In the genomic region with DNA sequence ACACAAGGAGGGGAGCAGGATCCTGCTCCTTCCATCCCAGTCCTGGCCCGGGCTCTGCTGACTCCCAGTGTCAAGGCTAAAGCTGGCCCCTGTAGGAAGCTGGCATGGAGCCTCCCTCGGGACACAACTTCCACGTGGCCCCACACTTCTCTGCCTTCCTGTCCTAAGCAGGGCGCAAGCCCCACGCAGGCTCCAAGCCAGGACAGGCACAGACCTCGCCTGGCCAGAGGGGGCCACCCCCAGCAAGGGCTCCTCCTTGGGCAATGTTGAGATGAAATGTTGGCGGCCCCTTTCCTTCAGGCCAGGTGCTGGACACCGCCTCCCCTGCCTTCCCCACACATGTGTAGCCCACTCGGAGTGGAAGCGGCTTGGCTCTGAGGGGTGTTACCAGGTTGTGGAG, we compare ENCODE assay signal across 23 cellular contexts.
DNase-seq lines count a peak whose midpoint lies in the region; ATAC-seq and TF ChIP-seq lines count a peak whose summit lies in the region.
"Had no signal": no experiment of that assay in that cellular context is flagged by ENCODE, and none has a peak within 500 bp of the region (broad histone marks: within the 10 kb centered on the region; RNA-seq: fewer than 3 reads in every experiment).

No MANE protein-coding gene starts in this region.

- no peaks in the 10 kb centered on the region for H3K27me3 ChIP-seq in foreskin keratinocyte
- H3K27me3 ChIP-seq in sigmoid colon, result no peaks in the 10 kb centered on the region
- no peaks in the 10 kb centered on the region for H3K27me3 ChIP-seq in upper lobe of right lung
- H3K27me3 ChIP-seq: neural progenitor cell, upper lobe of left lung had no signal

- peaks cover 7% of the 10 kb centered on the region for H3K27me3 Mint-ChIP-seq in activated CD8-positive, alpha-beta memory T cell treated with anti-CD3 and anti-CD28 coated beads, Interleukin-2, amount 10 ng/mL, durations not matched to agents 7 days and 5 days

- peak; percentile 21 for DNase-seq in activated CD8-positive, alpha-beta memory T cell treated with anti-CD3 and anti-CD28 coated beads, Interleukin-2, amount 10 ng/mL, durations not matched to agents 7 days and 5 days
- no peak for DNase-seq in activated CD8-positive, alpha-beta memory T cell treated with anti-CD3 and anti-CD28 coated beads, Interleukin-2, amount 50 U/mL, for 48 hours
- DNase-seq in foreskin keratinocyte (no peak), sigmoid colon (no peak), upper lobe of right lung (no peak), SW480 (ENCODE audit: low spot score) (no peak), ureter (ENCODE audit: low spot score) (no peak), activated T-cell treated with anti-CD3 and anti-CD28 coated beads for 4 hours (no peak)
- DNase-seq: 8988T; activated CD4-positive, alpha-beta memory T cell treated with anti-CD3 and anti-CD28 coated beads for 36 hours; activated gamma-delta T cell; Calu3; dorsolateral prefrontal cortex; GOT3; MV-4-11; NCI-H146; NCI-H2107; NCI-H82; stimulated activated naive CD8-positive, alpha-beta T cell treated with anti-CD3 and anti-CD28 coated beads, Interleukin-15, Interleukin-2, amounts not matched to agents 100 U/mL and 50 U/mL, for 24 hours; T-helper 1 cell had no signal

- TF ChIP-seq CTCF in foreskin keratinocyte (conservative IDR thresholded peaks at IDR 0.05), result no peak
- TF ChIP-seq CTCF in sigmoid colon (IDR thresholded peaks at IDR 0.05), result no peak
- TF ChIP-seq CTCF in upper lobe of right lung (IDR thresholded peaks at IDR 0.05), result no peak

- no peaks in the 10 kb centered on the region for H3K36me3 Mint-ChIP-seq in activated CD8-positive, alpha-beta memory T cell treated with anti-CD3 and anti-CD28 coated beads, Interleukin-2, amount 10 ng/mL, durations not matched to agents 7 days and 5 days
- H3K36me3 Mint-ChIP-seq: activated CD4-positive, alpha-beta memory T cell treated with anti-CD3 and anti-CD28 coated beads for 36 hours; memory B cell had no signal

- H3K4me3 Mint-ChIP-seq in activated CD8-positive, alpha-beta memory T cell treated with anti-CD3 and anti-CD28 coated beads, Interleukin-2, amount 10 ng/mL, durations not matched to agents 7 days and 5 days, result no peak overlapping the region
- H3K4me3 Mint-ChIP-seq: activated CD4-positive, alpha-beta memory T cell treated with anti-CD3 and anti-CD28 coated beads for 36 hours; memory B cell; neural progenitor cell had no signal

- H3K4me1 Mint-ChIP-seq in activated CD8-positive, alpha-beta memory T cell treated with anti-CD3 and anti-CD28 coated beads, Interleukin-2, amount 10 ng/mL, durations not matched to agents 7 days and 5 days, result no peaks in the 10 kb centered on the region
- H3K4me1 Mint-ChIP-seq: memory B cell had no signal

- H3K9me3 Mint-ChIP-seq in activated CD8-positive, alpha-beta memory T cell treated with anti-CD3 and anti-CD28 coated beads, Interleukin-2, amount 10 ng/mL, durations not matched to agents 7 days and 5 days (ENCODE audit: low read depth), result no peaks in the 10 kb centered on the region
- H3K9me3 Mint-ChIP-seq: activated CD4-positive, alpha-beta memory T cell treated with anti-CD3 and anti-CD28 coated beads for 36 hours; memory B cell; neural progenitor cell had no signal

- H3K4me1 ChIP-seq in foreskin keratinocyte (no peaks in the 10 kb centered on the region), sigmoid colon (peaks cover 0 to 90% (median 81%) of the 10 kb centered on the region in 4 donors), upper lobe of right lung (peaks cover 21% of the 10 kb centered on the region)
- H3K4me1 ChIP-seq: neural progenitor cell had no signal

- 82 to 89% methylated on average over 10 of the region's 10 CpGs for WGBS in sigmoid colon, 2 donors

- CTCF ChIA-PET in activated CD8-positive, alpha-beta memory T cell treated with anti-CD3 and anti-CD28 coated beads, Interleukin-2, amount 10 ng/mL, durations not matched to agents 7 days and 5 days (lab: Charles Lee), result no interaction called here

- no peak for ATAC-seq in activated CD8-positive, alpha-beta memory T cell treated with anti-CD3 and anti-CD28 coated beads, Interleukin-2, amount 10 ng/mL, durations not matched to agents 7 days and 5 days
- ATAC-seq in foreskin keratinocyte (peak; percentile 18), upper lobe of right lung (peak; percentile 34)
- ATAC-seq: stimulated activated naive CD8-positive, alpha-beta T cell treated with anti-CD3 and anti-CD28 coated beads, Interleukin-15, Interleukin-2, amounts not matched to agents 100 U/mL and 50 U/mL, for 24 hours had no signal

- H3K4me3 ChIP-seq in sigmoid colon, result no peak overlapping the region
- no peak overlapping the region for H3K4me3 ChIP-seq in upper lobe of right lung
- H3K4me3 ChIP-seq: dorsolateral prefrontal cortex, neural progenitor cell, upper lobe of left lung had no signal

- no peak for TF ChIP-seq POLR2A in sigmoid colon (IDR thresholded peaks at IDR 0.05)

- H3K27ac ChIP-seq in foreskin keratinocyte, result no peak overlapping the region
- H3K27ac ChIP-seq in sigmoid colon, result peak overlapping the region; percentile 71 to 97 (median 82)
- H3K27ac ChIP-seq in upper lobe of right lung, result no peak overlapping the region
- H3K27ac ChIP-seq: neural progenitor cell had no signal

- intact Hi-C loops in sigmoid colon (cut with DNase I), result no loop called here
- intact Hi-C loops in upper lobe of right lung (cut with DNase I), result no loop called here

- TF ChIP-seq EP300 in sigmoid colon (IDR thresholded peaks at IDR 0.05), result no peak

- no peaks in the 10 kb centered on the region for H3K9me3 ChIP-seq in sigmoid colon
- no peaks in the 10 kb centered on the region for H3K9me3 ChIP-seq in upper lobe of right lung
- H3K9me3 ChIP-seq: upper lobe of left lung had no signal

- H3K27ac Mint-ChIP-seq in activated CD8-positive, alpha-beta memory T cell treated with anti-CD3 and anti-CD28 coated beads, Interleukin-2, amount 10 ng/mL, durations not matched to agents 7 days and 5 days, result no peak overlapping the region
- H3K27ac Mint-ChIP-seq: activated CD4-positive, alpha-beta memory T cell treated with anti-CD3 and anti-CD28 coated beads for 36 hours; memory B cell; neural progenitor cell had no signal

- H3K36me3 ChIP-seq in sigmoid colon (peaks cover 0 to 26% (median 0%) of the 10 kb centered on the region in 4 donors), upper lobe of right lung (no peaks in the 10 kb centered on the region)
- H3K36me3 ChIP-seq: neural progenitor cell had no signal

Comparison
In these comparisons a context has a peak if more than half of its experiments do, and no peak if none do; other contexts are left out.
1. H3K27ac ChIP-seq: peak in sigmoid colon (4 of 4); none in foreskin keratinocyte (single experiment) and upper lobe of right lung (single experiment).